20 cellular contexts compared by ENCODE assay signal in the genomic region with DNA sequence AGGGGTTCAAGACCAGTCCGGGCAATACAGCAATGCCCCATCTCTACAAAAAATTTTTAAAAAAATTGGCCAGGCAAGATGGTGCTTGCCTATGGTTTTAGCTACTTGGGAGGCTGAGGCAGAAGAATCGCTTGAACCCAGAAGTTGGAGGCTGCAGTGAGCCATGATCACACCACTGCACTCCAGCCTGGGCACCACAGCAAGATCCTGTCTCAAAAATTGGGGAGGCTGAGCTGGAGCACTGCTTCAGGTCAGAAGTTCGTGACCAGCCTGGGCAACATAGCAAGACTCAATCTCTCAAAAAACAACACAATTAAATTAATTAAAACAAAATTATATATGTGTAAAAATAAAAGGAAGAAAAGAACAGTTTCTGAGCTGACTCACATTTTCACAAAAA.
"Had no signal": no experiment of that assay in that cellular context is flagged by ENCODE, and none has a peak within 500 bp of the region (broad histone marks: within the 10 kb centered on the region; RNA-seq: fewer than 3 reads in every experiment).

No MANE protein-coding gene starts in this region.

- DNase-seq: Karpas-422, MG63, NCI-H1092 treated with DMSO at 0.1 percent for 48 hours, NCI-H1436, NCI-H187, NCI-H2029, NCI-H2081 treated with DMSO at 0.1 percent for 48 hours, NCI-H2171, NCI-H226, NCI-H446 treated with DMSO at 0.1 percent for 48 hours, NCI-H510A treated with DMSO at 0.1 percent for 48 hours, NCI-H526, Right ventricle myocardium superior, SIG-M5, SK-N-SH, SW 1271, T-cell had no signal

- H3K4me2 ChIP-seq: SK-N-SH had no signal

- H3K9me2 ChIP-seq: SK-N-SH had no signal

- H3K27me3 ChIP-seq: MG63, SJSA1 had no signal

- H3K36me3 ChIP-seq: MG63 had no signal

- H3K27ac ChIP-seq: SJSA1 had no signal

- H3K9me3 ChIP-seq: MG63, SJSA1, SK-N-SH had no signal

- H3K4me1 ChIP-seq: SJSA1 had no signal

- H3K9ac ChIP-seq: SK-N-SH had no signal

- H3K4me3 ChIP-seq: K562, MG63, SJSA1 had no signal

- FAIRE-seq: K562, RCC 7860 had no signal
